ENCODE assay signal across 22 cellular contexts in genomic region chr2:193778293-193778692, GRCh38.
"Had no signal": no experiment of that assay in that cellular context is flagged by ENCODE, and none has a peak within 500 bp of the region (broad histone marks: within the 10 kb centered on the region; RNA-seq: fewer than 3 reads in every experiment).

No MANE protein-coding gene starts in this region.

- H3K4me3 ChIP-seq: left ventricle myocardium inferior, lung, right atrium auricular region, right lobe of liver, stomach, testis, thyroid gland, transverse colon, upper lobe of left lung, vagina had no signal

- H3K27ac ChIP-seq: left ventricle myocardium inferior, parathyroid adenoma, right atrium auricular region, right lobe of liver, stomach, testis, thyroid gland, transverse colon, upper lobe of left lung, vagina had no signal

- ATAC-seq: naive thymus-derived CD8-positive, alpha-beta T cell; right lobe of liver; stimulated activated naive B cell treated with anti-CD40 and anti-IgM and Interleukin-4, amounts not matched to agents 10 μg/mL and 1 μg/mL and 100 μg/mL, for 72 hours; stimulated activated naive CD8-positive, alpha-beta T cell treated with anti-CD3 and anti-CD28 coated beads, Interleukin-15, Interleukin-2, amounts not matched to agents 100 U/mL and 50 U/mL, for 24 hours had no signal

- H3K36me3 ChIP-seq: left ventricle myocardium inferior, right atrium auricular region, right lobe of liver, stomach, thyroid gland, transverse colon, upper lobe of left lung, vagina had no signal

- H3K9me3 ChIP-seq: right atrium auricular region, right lobe of liver, stomach, testis, thyroid gland, transverse colon, upper lobe of left lung, vagina had no signal

- DNase-seq: hippocampal formation; immature natural killer cell; left ventricle myocardium inferior; naive thymus-derived CD8-positive, alpha-beta T cell; nucleus accumbens; right lobe of liver; stimulated activated CD4-positive, alpha-beta T cell treated with anti-CD3 and anti-CD28 coated beads, Interleukin-12 subunit alpha, Interleukin-12 subunit beta, amount 100 ng/mL, for 4 hours; stimulated activated CD4-positive, alpha-beta T cell treated with anti-CD3 and anti-CD28 coated beads, Interleukin-15, amount 100 ng/mL, for 24 hours; stimulated activated CD4-positive, alpha-beta T cell treated with anti-CD3 and anti-CD28 coated beads, Interleukin-2, amount 100 ng/mL, for 24 hours; stimulated activated CD4-positive, alpha-beta T cell treated with anti-CD3 and anti-CD28 coated beads, Interleukin-4, amount 100 ng/mL, for 1 hour; stimulated activated naive B cell treated with anti-CD40 and anti-IgM and Interleukin-4, amounts not matched to agents 10 μg/mL and 1 μg/mL and 100 μg/mL, for 72 hours; stimulated activated naive CD8-positive, alpha-beta T cell treated with anti-CD3 and anti-CD28 coated beads, Interleukin-15, Interleukin-2, amounts not matched to agents 100 U/mL and 50 U/mL, for 24 hours; stomach; testis; thyroid gland; transverse colon; upper lobe of left lung had no signal

- H3K4me1 ChIP-seq: left ventricle myocardium inferior, parathyroid adenoma, right atrium auricular region, right lobe of liver, stomach, testis, thyroid gland, transverse colon, upper lobe of left lung, vagina had no signal

- FAIRE-seq: islet of Langerhans had no signal

- H3K27me3 ChIP-seq: right atrium auricular region, right lobe of liver, stomach, testis, thyroid gland, transverse colon, upper lobe of left lung, vagina had no signal
